In the genomic region with DNA sequence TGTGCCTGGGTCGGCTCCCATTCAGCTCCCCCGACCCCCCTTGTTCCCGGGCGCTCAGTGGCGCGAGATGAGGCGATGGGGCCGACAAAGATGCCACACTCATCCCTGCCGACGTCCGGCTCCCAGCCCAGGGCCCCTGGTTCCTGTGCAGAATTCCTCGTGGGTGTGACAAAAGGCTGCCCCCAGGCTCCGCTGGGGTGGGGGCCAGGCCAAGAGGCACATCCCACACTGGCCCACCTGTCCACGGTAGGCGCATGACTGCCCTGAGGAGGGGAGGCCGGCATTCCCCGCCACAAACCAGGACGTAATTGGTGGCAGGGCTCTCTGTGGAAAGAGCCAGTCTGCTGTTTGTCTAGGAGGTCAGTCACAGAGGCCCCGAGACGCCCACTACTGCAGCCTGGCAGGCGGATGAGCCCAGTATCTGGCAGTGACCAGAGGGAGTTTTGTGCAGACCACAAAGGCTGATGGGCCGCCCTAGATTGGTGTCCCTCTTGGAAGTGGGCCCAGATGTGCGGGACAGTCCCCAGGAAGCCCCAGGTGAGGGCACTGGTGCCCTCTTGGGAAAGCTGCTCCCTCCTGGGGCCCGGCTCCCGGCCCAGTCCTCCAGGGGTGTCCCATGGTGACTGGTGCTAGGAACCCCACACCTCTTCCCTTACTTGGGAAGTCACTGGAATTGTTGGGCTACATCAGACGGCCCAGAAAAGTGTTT, we compare ENCODE assay signal across 22 cellular contexts. TPM values are rescaled to one million over a fixed set of nuclear protein-coding genes. Genes with fewer than 3 reads are reported as not detected.
DNase-seq lines count a peak whose midpoint lies in the region; ATAC-seq, FAIRE-seq and TF ChIP-seq lines count a peak whose summit lies in the region.
"Had no signal": no experiment of that assay in that cellular context is flagged by ENCODE, and none has a peak within 500 bp of the region (broad histone marks: within the 10 kb centered on the region; RNA-seq: fewer than 3 reads in every experiment).

No MANE protein-coding gene starts in this region.

- H3K18ac ChIP-seq in H9 (ENCODE audit: insufficient read length, low read depth, low read length) = no peak overlapping the region

- no peak overlapping the region for H3K14ac ChIP-seq in H9 (ENCODE audit: insufficient read depth, low read length)

- TF ChIP-seq EP300 in A549 (IDR thresholded peaks at IDR 0.05) = no peak

- POLR2A ChIA-PET in A549 (lab: Yijun Ruan, JAX) (interaction anchor here (0.9 kb wide), 1 partner anchor 515 kb away, joined by 3 read pairs; no protein-coding TSS in a partner anchor), WTC11 (lab: Charles Lee) (no interaction called here)

- no peak overlapping the region for H3T11ph ChIP-seq in H9 (ENCODE audit: low read length)

- CTCF ChIA-PET in A549 (lab: Yijun Ruan, JAX) = interaction anchor here (0.6 to 8.0 kb wide), 8 partner anchors 10 to 546 kb away, joined by 3 to 262 read pairs (median 18); a partner anchor contains a TSS
- CTCF ChIA-PET in WTC11 (lab: Charles Lee) = interaction anchor here (1.2 kb wide), 1 partner anchor 545 kb away, joined by 4 read pairs; no protein-coding TSS in a partner anchor

- no peak overlapping the region for H2AFZ ChIP-seq in H9 (ENCODE audit: low read length)

- H3K27me3 ChIP-seq in H9 (ENCODE audit: insufficient read depth, low read length) = no peaks in the 10 kb centered on the region
- no peaks in the 10 kb centered on the region for H3K27me3 ChIP-seq in MG63
- H3K27me3 ChIP-seq: ascending aorta had no signal

- H3K4me2 ChIP-seq in A549 (peak overlapping the region; percentile 88; the same call in 1 of the 3 replicates), H9 (ENCODE audit: insufficient read depth, insufficient read length, low read length) (no peak overlapping the region)
- H3K4me2 ChIP-seq: KMS-11 had no signal

- DNase-seq in A549 (ENCODE audit: low read depth in 1 of 2, low spot score in 1 of 2) (no peak), H9 (peak; percentile 28), WTC11 (ENCODE audit: low spot score) (no peak), nephron progenitor cell (no peak), MG63 (no peak), RKO (ENCODE audit: low spot score) (no peak)
- no peak for DNase-seq in activated CD4-positive, alpha-beta T cell treated with anti-CD3 and anti-CD28 coated beads, Interleukin-2, amount 50 U/mL, for 1 hour
- DNase-seq in activated CD4-positive, alpha-beta T cell treated with anti-CD3 and anti-CD28 coated beads, Interleukin-2, amount 50 U/mL, for 4 hours = no peak
- DNase-seq: activated CD4-positive, alpha-beta T cell treated with anti-CD3 and anti-CD28 coated beads for 1 hour; activated gamma-delta T cell treated with Interleukin-2 at 50 U/mL for 16 hours; NCI-H2171; NCI-H774; RPMI8226; stimulated activated CD4-positive, alpha-beta T cell treated with anti-CD3 and anti-CD28 coated beads, Interleukin-4, amount 100 ng/mL, for 24 hours; stimulated activated CD8-positive, alpha-beta memory T cell treated with anti-CD3 and anti-CD28 coated beads, Interleukin-4, amount 100 ng/mL, for 48 hours had no signal

- H3K27me3 Mint-ChIP-seq in H9 (ENCODE audit: low read depth) (no peaks in the 10 kb centered on the region), WTC11 (ENCODE audit: low read depth) (no peaks in the 10 kb centered on the region), nephron progenitor cell (ENCODE audit: low read depth, poor library complexity) (no peaks in the 10 kb centered on the region)
- H3K27me3 Mint-ChIP-seq: memory B cell had no signal

- peaks cover 91% of the 10 kb centered on the region for H3K36me3 ChIP-seq in MG63

- TF ChIP-seq POLR2A in A549 (IDR thresholded peaks at IDR 0.05; ENCODE audit: low read length) = no peak

- H2BK20ac ChIP-seq in H9 (ENCODE audit: low read depth, low read length, poor library complexity, severe bottlenecking) = no peak overlapping the region

- H2BK15ac ChIP-seq in H9 (ENCODE audit: low read depth, low read length) = no peak overlapping the region

- TF ChIP-seq RAD21 in A549 (conservative IDR thresholded peaks at IDR 0.05 in 1 of 2, IDR thresholded peaks at IDR 0.05 in 1 of 2) = no peak

- no peaks in the 10 kb centered on the region for H3K23me2 ChIP-seq in H9 (ENCODE audit: insufficient read length, low read depth, low read length, poor library complexity, severe bottlenecking)

- peak overlapping the region in 1 of 3 experiments; percentile 52; a peak in 1 of 7 replicates for H3K27ac Mint-ChIP-seq in H9
- peak overlapping the region; percentile 60; the same call in 1 of the 2 replicates for H3K27ac Mint-ChIP-seq in WTC11
- H3K27ac Mint-ChIP-seq in nephron progenitor cell = peak overlapping the region; percentile 45
- H3K27ac Mint-ChIP-seq: memory B cell had no signal

- H3K4me3 Mint-ChIP-seq in H9 = no peak overlapping the region
- no peak overlapping the region for H3K4me3 Mint-ChIP-seq in WTC11
- no peak overlapping the region for H3K4me3 Mint-ChIP-seq in nephron progenitor cell
- H3K4me3 Mint-ChIP-seq: memory B cell had no signal

- no peak overlapping the region for H3K4ac ChIP-seq in H9 (ENCODE audit: low read depth, low read length)

- H4K20me1 ChIP-seq in H9 (ENCODE audit: control insufficient read depth, insufficient read depth, insufficient read length) = no peaks in the 10 kb centered on the region

- no peak overlapping the region for H2AK5ac ChIP-seq in H9 (ENCODE audit: insufficient read length, low read length)

- H3K27ac ChIP-seq in A549 (peak overlapping the region in 1 of 2 experiments; percentile 59; a peak in 3 of 6 replicates), H9 (ENCODE audit: insufficient read length, low read depth, low read length) (no peak overlapping the region)
- H3K27ac ChIP-seq: KMS-11 had no signal

- no peak overlapping the region for H3K23ac ChIP-seq in H9 (ENCODE audit: insufficient read length, low read depth, low read length)

- ATAC-seq in A549 = no peak; a peak in 1 of 6 replicates
- ATAC-seq in WTC11 = no peak

- peaks cover 3% of the 10 kb centered on the region for H3K79me1 ChIP-seq in H9 (ENCODE audit: insufficient read depth, low read depth, low read length, poor library complexity, severe bottlenecking)

- no peaks in the 10 kb centered on the region for H3K9me3 ChIP-seq in A549
- no peaks in the 10 kb centered on the region for H3K9me3 ChIP-seq in H9 (ENCODE audit: control insufficient read depth, low read depth, low read length)
- no peaks in the 10 kb centered on the region for H3K9me3 ChIP-seq in MG63
- H3K9me3 ChIP-seq: ascending aorta had no signal

- TF ChIP-seq CTCF in A549 (IDR thresholded peaks at IDR 0.05) (no peak), H9 (conservative IDR thresholded peaks at IDR 0.05) (no peak), WTC11 (IDR thresholded peaks at IDR 0.05) (no peak), nephron progenitor cell (IDR thresholded peaks at IDR 0.05) (no peak)

- H3K9me3 Mint-ChIP-seq in H9 = no peaks in the 10 kb centered on the region
- no peaks in the 10 kb centered on the region for H3K9me3 Mint-ChIP-seq in WTC11
- H3K9me3 Mint-ChIP-seq in nephron progenitor cell = no peaks in the 10 kb centered on the region
- H3K9me3 Mint-ChIP-seq: memory B cell had no signal

- H3K36me3 Mint-ChIP-seq in H9 (ENCODE audit: insufficient read depth in 1 of 3, low read depth in 3 of 3) (peaks cover 14 to 74% (median 56%) of the 10 kb centered on the region in 3 experiments; a peak in 6 of 7 replicates), WTC11 (peaks cover 38% of the 10 kb centered on the region), nephron progenitor cell (ENCODE audit: low read depth) (peaks cover 20% of the 10 kb centered on the region)
- H3K36me3 Mint-ChIP-seq: memory B cell had no signal

- H4K5ac ChIP-seq in H9 (ENCODE audit: insufficient read length, low read depth, low read length) = no peak overlapping the region

- no peak overlapping the region for H3K4me3 ChIP-seq in A549
- H3K4me3 ChIP-seq in MG63 = no peak overlapping the region
- H3K4me3 ChIP-seq: ascending aorta, coronary artery had no signal

- H4K8ac ChIP-seq in H9 (replicated peaks; ENCODE audit: insufficient read length, low read depth, low read length) = no peak overlapping the region

- no peak overlapping the region for H4K91ac ChIP-seq in H9 (ENCODE audit: insufficient read length, low read depth, low read length)

- no peak overlapping the region for H2BK5ac ChIP-seq in H9 (ENCODE audit: insufficient read length, low read length)

- H3K4me1 Mint-ChIP-seq in H9 = peaks cover 3 to 4% of the 10 kb centered on the region in 2 experiments; a peak in 3 of 4 replicates
- peaks cover 8% of the 10 kb centered on the region; the same call in 1 of the 2 replicates for H3K4me1 Mint-ChIP-seq in WTC11
- peaks cover 27% of the 10 kb centered on the region for H3K4me1 Mint-ChIP-seq in nephron progenitor cell

- 86% methylated on average over 19 of the region's 26 CpGs for WGBS in A549 (ENCODE audit: missing lambda C conversion rate)
- no CpG with 5 or more reads among the region's 26 CpGs for WGBS in H9 (ENCODE audit: extremely low coverage, insufficient read length, low lambda C conversion rate)

- H3K4me1 ChIP-seq in A549 (peaks cover 75% of the 10 kb centered on the region), H9 (ENCODE audit: insufficient read depth, low read length) (no peaks in the 10 kb centered on the region)

- no peak for FAIRE-seq in A549 (lab: Jason Lieb, UNC)

- H3K9ac ChIP-seq in H9 (ENCODE audit: extremely low read depth, insufficient read length, low read length) = no peak overlapping the region
- H3K9ac ChIP-seq: KMS-11 had no signal

- H3K56ac ChIP-seq in H9 (ENCODE audit: insufficient read length, low read depth, low read length) = no peak overlapping the region

- no peak overlapping the region for H2BK12ac ChIP-seq in H9 (ENCODE audit: insufficient read length, low read depth, low read length)

- H2BK120ac ChIP-seq in H9 (ENCODE audit: low read depth, low read length, poor library complexity, severe bottlenecking) = no peak overlapping the region

- no peaks in the 10 kb centered on the region for H3K79me2 ChIP-seq in H9 (ENCODE audit: insufficient read depth, low read length)

RNA-seq across cellular contexts. Expression of a gene that starts 5.7 kb away (rescaled TPM):
- polyA plus RNA-seq in A549 (2011; rRNA removed) (106 and 136 TPM in 2 replicates), A549 (2017; fragmentation: RNase III; extraction: RNeasy Plus Mini Kit Qiagen cat#74134 plus additional on column Dnase treatment) (125 to 157 TPM (median 131 TPM) in 3 replicates)
- polyA plus RNA-seq in A549 (2012; cell fraction: cytosol; rRNA removed) = 219 and 249 TPM in 2 replicates
- polyA plus RNA-seq in A549 (2012; cell fraction: nucleus; rRNA removed) = 343 and 460 TPM in 2 replicates
- polyA minus RNA-seq in A549 (2011; rRNA and poly(A)+ RNA removed) = 276 and 347 TPM in 2 replicates
- total RNA-seq in H9 (2021) (372 and 399 TPM in 2 replicates), WTC11 (2021) (212 to 224 TPM (median 224 TPM) in 3 replicates)
- total RNA-seq in MG63 (2014; rRNA removed; shearing (Covaris generic); ENCODE audit: low replicate concordance) = 43.8 and 60.7 TPM in 2 replicates

RNA-seq across cellular contexts. Expression of a gene that starts 28.5 kb away (rescaled TPM):
- 20.0 and 25.1 TPM in 2 replicates for polyA plus RNA-seq in A549 (2011; rRNA removed)
- 27.7 TPM in 2 replicates for polyA plus RNA-seq in A549 (2012; cell fraction: cytosol; rRNA removed)
- 31.5 and 54.7 TPM in 2 replicates for polyA plus RNA-seq in A549 (2012; cell fraction: nucleus; rRNA removed)
- polyA plus RNA-seq in A549 (2017; fragmentation: RNase III; extraction: RNeasy Plus Mini Kit Qiagen cat#74134 plus additional on column Dnase treatment) = 27.0 to 30.3 TPM (median 29.7 TPM) in 3 replicates
- polyA minus RNA-seq in A549 (2011; rRNA and poly(A)+ RNA removed) = 11.0 TPM in 2 replicates
- total RNA-seq in H9 (2021) = 25.3 and 26.2 TPM in 2 replicates
- 20.5 to 27.5 TPM (median 20.6 TPM) in 3 replicates for total RNA-seq in WTC11 (2021)
- 24.6 and 67.6 TPM in 2 replicates for total RNA-seq in MG63 (2014; rRNA removed; shearing (Covaris generic); ENCODE audit: low replicate concordance)

RNA-seq across cellular contexts. Expression of a gene that starts 57.2 kb away (rescaled TPM):
- polyA plus RNA-seq in A549 (2011; rRNA removed) (0.28 and 0.31 TPM in 2 replicates), A549 (2017; fragmentation: RNase III; extraction: RNeasy Plus Mini Kit Qiagen cat#74134 plus additional on column Dnase treatment) (0.05 TPM in 1 of 3 replicates, not detected in the others)
- polyA plus RNA-seq in A549 (2012; cell fraction: cytosol; rRNA removed) = 0.07 and 0.12 TPM in 2 replicates
- 0.07 and 0.11 TPM in 2 replicates for polyA plus RNA-seq in A549 (2012; cell fraction: nucleus; rRNA removed)
- polyA minus RNA-seq in A549 (2011; rRNA and poly(A)+ RNA removed) = 0.24 TPM in 1 of 2 replicates, not detected in the other
- total RNA-seq in H9 (2021) (7.4 and 7.7 TPM in 2 replicates), WTC11 (2021) (17.6 to 19.3 TPM (median 18.6 TPM) in 3 replicates)
- total RNA-seq in MG63 (2014; rRNA removed; shearing (Covaris generic); ENCODE audit: low replicate concordance) = not detected in 2 replicates
- total RNA-seq: ascending aorta; skeletal muscle tissue; T-helper 2 cell treated with Interferon-gamma antibody and Interleukin-4, amounts not matched to agents 100 ng/mL and 5 ng/mL, for 36 hours; temporal lobe had no signal
